7 cellular contexts compared by ENCODE assay signal in the genomic region with DNA sequence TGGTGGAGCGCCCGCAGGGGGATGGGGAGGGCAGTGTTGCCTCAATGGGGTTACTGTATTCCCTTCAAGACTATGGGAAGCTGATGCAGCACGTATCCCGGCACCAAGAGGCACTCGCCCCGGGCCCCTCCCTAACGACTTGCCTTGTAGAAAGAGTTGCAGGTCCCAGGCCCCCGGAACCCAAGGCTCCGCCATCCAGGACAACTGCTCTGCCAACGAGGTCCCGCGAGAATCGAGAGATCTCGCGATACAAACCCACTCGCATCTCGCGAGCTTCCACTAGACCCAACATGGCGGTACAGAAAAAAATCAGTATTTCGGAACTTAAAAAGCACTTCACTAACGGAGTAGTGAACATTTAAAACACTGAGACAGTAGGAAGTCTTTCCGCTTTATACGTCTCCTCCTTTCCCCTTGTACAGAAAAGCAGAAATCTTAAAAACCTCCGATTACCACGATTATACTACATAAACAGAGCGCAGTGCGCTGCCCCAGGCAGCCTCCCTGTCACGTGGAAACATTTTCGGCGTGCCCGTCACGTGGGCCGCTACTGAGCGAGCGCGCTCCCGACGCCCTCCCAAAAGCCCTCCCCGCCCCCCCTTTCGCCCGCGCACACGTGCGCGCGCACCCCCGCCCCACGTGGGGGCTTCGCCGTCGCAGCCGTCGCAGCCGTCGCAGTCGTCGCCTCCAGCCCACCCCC. TPM values are rescaled to one million over a fixed set of nuclear protein-coding genes. Genes with fewer than 3 reads are reported as not detected.
DNase-seq lines count a peak whose midpoint lies in the region; ATAC-seq and TF ChIP-seq lines count a peak whose summit lies in the region.

A gene (minus strand): TSS at position 217 of the 700 bp plus-strand sequence. CDS start 49,304 bp downstream, outside the sequence.

- peaks cover 46% of the 10 kb centered on the region for H3K79me2 ChIP-seq in hepatocyte

- H3K4me2 ChIP-seq in hepatocyte: peak within 1 kb of the TSS; percentile 90

- H3K9me2 ChIP-seq in hepatocyte (replicated peaks; ENCODE audit: insufficient read depth): no peaks in the 10 kb centered on the region

- TF ChIP-seq CTCF in astrocyte of the cerebellum (IDR thresholded peaks at IDR 0.05; ENCODE audit: low read depth, low read length, missing control alignments) (no peak), hepatocyte (IDR thresholded peaks at IDR 0.05; ENCODE audit: poor library complexity) (no peak)

- H3K4me3 ChIP-seq in astrocyte of the cerebellum (ENCODE audit: low read depth, low read length) (peak within 1 kb of the TSS; percentile 81), hepatocyte (peak within 1 kb of the TSS; percentile 80)

- H3K27ac ChIP-seq in hepatocyte: peak within 1 kb of the TSS; percentile 96

- no peaks in the 10 kb centered on the region for H3K36me3 ChIP-seq in hepatocyte (replicated peaks; ENCODE audit: insufficient read depth, low read depth)

- under 1% methylated on average over 29 of the region's 57 CpGs for WGBS in hepatocyte (ENCODE audit: low lambda C conversion rate, missing lambda C conversion rate)

- TF ChIP-seq POLR2A in GM18505 (IDR thresholded peaks at IDR 0.05; ENCODE audit: borderline replicate concordance, extremely low read depth, insufficient read depth, insufficient read length): peak; percentile 86

- H3K9me3 ChIP-seq in hepatocyte (ENCODE audit: low read depth): no peaks in the 10 kb centered on the region

- H3K27me3 ChIP-seq in hepatocyte: no peaks in the 10 kb centered on the region

- in situ Hi-C loops in astrocyte of the cerebellum (cut with HindIII; ENCODE audit: low sequenced_read_pairs): no loop called here

- peaks cover 32% of the 10 kb centered on the region for H4K20me1 ChIP-seq in hepatocyte (ENCODE audit: insufficient read depth, poor library complexity, severe bottlenecking)

- H3K4me1 ChIP-seq in hepatocyte (ENCODE audit: insufficient read depth): peaks cover 25% of the 10 kb centered on the region

- H2AFZ ChIP-seq in hepatocyte: peak within 1 kb of the TSS; percentile 93

- peak; percentile 70 for ATAC-seq in GM18505 (IDR thresholded peaks at IDR 0.05; ENCODE audit: unreplicated experiment)
- peak; percentile 64 for ATAC-seq in HG02973 (IDR thresholded peaks at IDR 0.05; ENCODE audit: unreplicated experiment)

- peak; percentile 91 for DNase-seq in NCI-H2029 (lab: John Stamatoyannopoulos, UW)
- DNase-seq in T-helper 22 cell (ENCODE audit: low read depth): peak; percentile 89
- peak; percentile 83 for DNase-seq in astrocyte of the cerebellum (ENCODE audit: low read depth)
- DNase-seq in hepatocyte (ENCODE audit: low spot score): peak; percentile 95
- DNase-seq in retina: peak; percentile 98

RNA-seq across cellular contexts. Expression of the gene that starts here (rescaled TPM):
- total RNA-seq in hepatocyte: 59.6 and 71.9 TPM in 2 replicates
- 25.1 and 31.2 TPM in 2 replicates for polyA plus RNA-seq in hepatocyte

Comparison
In these comparisons a context has a peak if more than half of its experiments do, and no peak if none do; other contexts are left out.
1. Peak in every context shown above with its lines: DNase-seq, ATAC-seq, H3K4me3 ChIP-seq and H3K27ac ChIP-seq.